In the genomic region with DNA sequence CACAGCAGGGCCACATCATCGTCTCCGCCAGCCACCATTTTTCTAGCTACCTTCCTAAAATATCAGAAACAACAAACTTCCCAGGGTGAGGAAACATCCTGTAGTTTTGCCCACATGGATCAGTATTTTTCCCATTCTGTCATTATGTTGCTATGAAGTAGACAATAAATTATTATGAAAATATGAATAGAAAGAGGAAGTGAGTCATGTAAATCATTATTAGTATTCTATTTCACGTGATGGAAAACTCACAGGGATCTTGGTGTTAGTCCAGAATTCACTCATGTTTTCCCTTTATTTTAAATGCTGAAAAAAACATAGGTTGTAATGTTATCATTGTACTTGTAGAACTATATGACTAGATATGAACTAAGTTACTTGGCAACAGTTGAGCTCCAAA, we compare ENCODE assay signal across 18 cellular contexts.
DNase-seq lines count a peak whose midpoint lies in the region; ATAC-seq lines count a peak whose summit lies in the region.
"Had no signal": no experiment of that assay in that cellular context is flagged by ENCODE, and none has a peak within 500 bp of the region (broad histone marks: within the 10 kb centered on the region; RNA-seq: fewer than 3 reads in every experiment).

No MANE protein-coding gene starts in this region.

- POLR2A ChIA-PET in activated CD4-positive, alpha-beta T cell treated with anti-CD3 and anti-CD28 coated beads for 36 hours (lab: Charles Lee), result no interaction called here

- H3K4me1 ChIP-seq in ACC112 (ENCODE audit: control insufficient read depth, insufficient read depth, low read length, unreplicated experiment), result peaks cover 12% of the 10 kb centered on the region
- H3K4me1 ChIP-seq: SJSA1 had no signal

- H3K4me3 ChIP-seq in ACC112 (ENCODE audit: low read depth, low read length), result no peak overlapping the region
- H3K4me3 ChIP-seq: BLaER1 treated with 17β-estradiol and CSF1 and Interleukin-3, amounts not matched to agents 10 nM and 100 nM; SJSA1 had no signal

- DNase-seq in NCI-H226 (peak; percentile 20), dermis microvascular lymphatic vessel endothelial cell (ENCODE audit: low read depth in 2 of 2) (peak; percentile 96 to 97), iris pigment epithelial cell (ENCODE audit: low read depth) (peak; percentile 3), NCI-H2081 treated with DMSO at 0.1 percent for 48 hours (lab: John Stamatoyannopoulos, UW) (no peak)
- no peak for DNase-seq in activated CD4-positive, alpha-beta T cell treated with anti-CD3 and anti-CD28 coated beads for 36 hours
- DNase-seq: DMS153, EL, H7, Karpas-422, NCI-H187 treated with DMSO at 0.1 percent for 48 hours, NCI-H2171, NCI-H748 treated with DMSO at 0.1 percent for 48 hours, PC-3 had no signal

- H3K79me2 ChIP-seq in ACC112 (ENCODE audit: control insufficient read depth, insufficient read depth, low read length, unreplicated experiment), result no peaks in the 10 kb centered on the region

- no peak for ATAC-seq in activated CD4-positive, alpha-beta T cell treated with anti-CD3 and anti-CD28 coated beads for 36 hours
- no peak for ATAC-seq in GM18870 (IDR thresholded peaks at IDR 0.05; ENCODE audit: unreplicated experiment)
- ATAC-seq in HG02623 (IDR thresholded peaks at IDR 0.05; ENCODE audit: unreplicated experiment), result no peak
- ATAC-seq: PC-3 had no signal

- H3K27me3 ChIP-seq in ACC112 (ENCODE audit: insufficient read depth, low read length), result no peaks in the 10 kb centered on the region
- H3K27me3 ChIP-seq: BLaER1 treated with 17β-estradiol and CSF1 and Interleukin-3, amounts not matched to agents 10 nM and 100 nM; SJSA1 had no signal

- no peak overlapping the region for H2AFZ ChIP-seq in ACC112 (ENCODE audit: low read length, unreplicated experiment)

- no peaks in the 10 kb centered on the region for H3K9me3 Mint-ChIP-seq in activated CD4-positive, alpha-beta T cell treated with anti-CD3 and anti-CD28 coated beads for 36 hours (ENCODE audit: low read depth)

- H3K27ac ChIP-seq in ACC112 (ENCODE audit: low read depth, low read length), result peak overlapping the region; percentile 10; the same call in 1 of the 2 replicates
- H3K27ac ChIP-seq: SJSA1 had no signal

- no peaks in the 10 kb centered on the region for H3K36me3 Mint-ChIP-seq in activated CD4-positive, alpha-beta T cell treated with anti-CD3 and anti-CD28 coated beads for 36 hours (ENCODE audit: low read depth)

- CTCF ChIA-PET in activated CD4-positive, alpha-beta T cell treated with anti-CD3 and anti-CD28 coated beads for 36 hours (lab: Charles Lee), result no interaction called here

- no peaks in the 10 kb centered on the region for H3K36me3 ChIP-seq in ACC112 (ENCODE audit: insufficient read depth, low read length)

- intact Hi-C loops in activated CD4-positive, alpha-beta T cell treated with anti-CD3 and anti-CD28 coated beads for 36 hours (cut with DNase I, micrococcal nuclease), result no loop called here

- H3K27ac Mint-ChIP-seq in activated CD4-positive, alpha-beta T cell treated with anti-CD3 and anti-CD28 coated beads for 36 hours, result no peak overlapping the region

- no peaks in the 10 kb centered on the region for H3K27me3 Mint-ChIP-seq in activated CD4-positive, alpha-beta T cell treated with anti-CD3 and anti-CD28 coated beads for 36 hours

- no peaks in the 10 kb centered on the region for H3K4me1 Mint-ChIP-seq in activated CD4-positive, alpha-beta T cell treated with anti-CD3 and anti-CD28 coated beads for 36 hours

- no peak overlapping the region for H3K4me3 Mint-ChIP-seq in activated CD4-positive, alpha-beta T cell treated with anti-CD3 and anti-CD28 coated beads for 36 hours

Comparison
In these comparisons a context has a peak if more than half of its experiments do, and no peak if none do; other contexts are left out.
1. DNase-seq: peak in NCI-H226 (single experiment), dermis microvascular lymphatic vessel endothelial cell (2 of 2) and iris pigment epithelial cell (single experiment); none in NCI-H2081 treated with DMSO at 0.1 percent for 48 hours (single experiment) and activated CD4-positive, alpha-beta T cell treated with anti-CD3 and anti-CD28 coated beads for 36 hours (single experiment).